Comparison of ENCODE assay signal across 22 cellular contexts in genomic region chrX:135424469-135424868, GRCh38. TPM values are rescaled to one million over a fixed set of nuclear protein-coding genes. Genes with fewer than 3 reads are reported as not detected.
DNase-seq lines count a peak whose midpoint lies in the region; ATAC-seq and TF ChIP-seq lines count a peak whose summit lies in the region.
"Had no signal": no experiment of that assay in that cellular context is flagged by ENCODE, and none has a peak within 500 bp of the region (broad histone marks: within the 10 kb centered on the region; RNA-seq: fewer than 3 reads in every experiment).

No MANE protein-coding gene starts in this region.

- no peaks in the 10 kb centered on the region for H3K36me3 Mint-ChIP-seq in activated CD4-positive, alpha-beta T cell treated with anti-CD3 and anti-CD28 coated beads, Interleukin-2, amount 10 ng/mL, durations not matched to agents 24 days and 14 days (ENCODE audit: low read depth)
- H3K36me3 Mint-ChIP-seq in activated CD4-positive, alpha-beta T cell treated with anti-CD3 and anti-CD28 coated beads, Interleukin-2, amount 10 ng/mL, durations not matched to agents 7 days and 5 days (ENCODE audit: low read depth): no peaks in the 10 kb centered on the region
- H3K36me3 Mint-ChIP-seq in nephron (ENCODE audit: low read depth): no peaks in the 10 kb centered on the region
- H3K36me3 Mint-ChIP-seq: CD14-positive monocyte; CD4-positive, alpha-beta memory T cell; CD4-positive, CD25-positive, alpha-beta regulatory T cell; CD8-positive, alpha-beta memory T cell had no signal

- ATAC-seq in HG03025 (IDR thresholded peaks at IDR 0.05; ENCODE audit: low FRiP score, unreplicated experiment): no peak
- ATAC-seq: GM12878 had no signal

- intact Hi-C loops in activated CD4-positive, alpha-beta T cell treated with anti-CD3 and anti-CD28 coated beads, Interleukin-2, amount 10 ng/mL, durations not matched to agents 24 days and 14 days (cut with micrococcal nuclease): loop anchor here (10.0 kb wide), 1 partner anchor 550 kb away; the partner anchor contains the start of gene MMGT1

- peaks cover 7% of the 10 kb centered on the region for H3K4me1 Mint-ChIP-seq in activated CD4-positive, alpha-beta T cell treated with anti-CD3 and anti-CD28 coated beads, Interleukin-2, amount 10 ng/mL, durations not matched to agents 24 days and 14 days
- peaks cover 7% of the 10 kb centered on the region for H3K4me1 Mint-ChIP-seq in activated CD4-positive, alpha-beta T cell treated with anti-CD3 and anti-CD28 coated beads, Interleukin-2, amount 10 ng/mL, durations not matched to agents 7 days and 5 days
- peaks cover 8% of the 10 kb centered on the region for H3K4me1 Mint-ChIP-seq in nephron

- CTCF ChIA-PET in activated CD4-positive, alpha-beta T cell treated with anti-CD3 and anti-CD28 coated beads, Interleukin-2, amount 10 ng/mL, durations not matched to agents 7 days and 5 days (lab: Charles Lee): interaction anchor here (1.3 kb wide), 1 partner anchor 9 kb away, joined by 3 read pairs; no protein-coding TSS in a partner anchor

- TF ChIP-seq CTCF in nephron (IDR thresholded peaks at IDR 0.05; ENCODE audit: unreplicated experiment in 3 of 3): no peak

- H3K27ac Mint-ChIP-seq in activated CD4-positive, alpha-beta T cell treated with anti-CD3 and anti-CD28 coated beads, Interleukin-2, amount 10 ng/mL, durations not matched to agents 24 days and 14 days: no peak overlapping the region
- H3K27ac Mint-ChIP-seq in activated CD4-positive, alpha-beta T cell treated with anti-CD3 and anti-CD28 coated beads, Interleukin-2, amount 10 ng/mL, durations not matched to agents 7 days and 5 days: no peak overlapping the region
- H3K27ac Mint-ChIP-seq in nephron: no peak overlapping the region
- H3K27ac Mint-ChIP-seq: CD14-positive monocyte; CD4-positive, alpha-beta memory T cell; CD4-positive, CD25-positive, alpha-beta regulatory T cell had no signal

- POLR2A ChIA-PET in activated CD4-positive, alpha-beta T cell treated with anti-CD3 and anti-CD28 coated beads, Interleukin-2, amount 10 ng/mL, durations not matched to agents 7 days and 5 days (lab: Charles Lee): no interaction called here

- peak; percentile 51 for DNase-seq in activated CD4-positive, alpha-beta T cell treated with anti-CD3 and anti-CD28 coated beads, Interleukin-2, amount 10 ng/mL, durations not matched to agents 24 days and 14 days
- no peak for DNase-seq in activated CD4-positive, alpha-beta T cell treated with anti-CD3 and anti-CD28 coated beads, Interleukin-2, amount 10 ng/mL, durations not matched to agents 7 days and 5 days
- no peak for DNase-seq in NOMO-1 (lab: John Stamatoyannopoulos, UW; ENCODE audit: unreplicated experiment in 2 of 2)
- DNase-seq: 8988T; ACHN; BE2C; C1 segment of cervical spinal cord; CD4-positive, alpha-beta memory T cell; CD4-positive, CD25-positive, alpha-beta regulatory T cell; CD8-positive, alpha-beta memory T cell; COR-L47; DMS153; DMS53; DMS79; DND-41; EL; GDM1 had no signal

- no peak overlapping the region for H3K4me3 Mint-ChIP-seq in activated CD4-positive, alpha-beta T cell treated with anti-CD3 and anti-CD28 coated beads, Interleukin-2, amount 10 ng/mL, durations not matched to agents 24 days and 14 days
- H3K4me3 Mint-ChIP-seq in activated CD4-positive, alpha-beta T cell treated with anti-CD3 and anti-CD28 coated beads, Interleukin-2, amount 10 ng/mL, durations not matched to agents 7 days and 5 days: no peak overlapping the region
- peak overlapping the region; percentile 27 to 30 (median 30) for H3K4me3 Mint-ChIP-seq in nephron
- H3K4me3 Mint-ChIP-seq: CD14-positive monocyte; CD4-positive, CD25-positive, alpha-beta regulatory T cell had no signal

- no peaks in the 10 kb centered on the region for H3K9me3 Mint-ChIP-seq in activated CD4-positive, alpha-beta T cell treated with anti-CD3 and anti-CD28 coated beads, Interleukin-2, amount 10 ng/mL, durations not matched to agents 24 days and 14 days
- no peaks in the 10 kb centered on the region for H3K9me3 Mint-ChIP-seq in activated CD4-positive, alpha-beta T cell treated with anti-CD3 and anti-CD28 coated beads, Interleukin-2, amount 10 ng/mL, durations not matched to agents 7 days and 5 days
- peaks cover 12% of the 10 kb centered on the region for H3K9me3 Mint-ChIP-seq in nephron
- H3K9me3 Mint-ChIP-seq: CD8-positive, alpha-beta memory T cell had no signal

- H3K27me3 Mint-ChIP-seq in activated CD4-positive, alpha-beta T cell treated with anti-CD3 and anti-CD28 coated beads, Interleukin-2, amount 10 ng/mL, durations not matched to agents 24 days and 14 days: peaks cover 11% of the 10 kb centered on the region
- peaks cover 11% of the 10 kb centered on the region for H3K27me3 Mint-ChIP-seq in activated CD4-positive, alpha-beta T cell treated with anti-CD3 and anti-CD28 coated beads, Interleukin-2, amount 10 ng/mL, durations not matched to agents 7 days and 5 days
- peaks cover 4% of the 10 kb centered on the region for H3K27me3 Mint-ChIP-seq in nephron (ENCODE audit: low read depth)
- H3K27me3 Mint-ChIP-seq: CD4-positive, alpha-beta memory T cell had no signal

RNA-seq across cellular contexts. Expression of gene SMIM10L2A, which starts 2.7 kb away (rescaled TPM):
- total RNA-seq in activated CD4-positive, alpha-beta T cell treated with anti-CD3 and anti-CD28 coated beads, Interleukin-2, amount 10 ng/mL, durations not matched to agents 24 days and 14 days: 1.2 and 1.3 TPM in 2 replicates
- total RNA-seq in activated CD4-positive, alpha-beta T cell treated with anti-CD3 and anti-CD28 coated beads, Interleukin-2, amount 10 ng/mL, durations not matched to agents 7 days and 5 days: under 1 TPM; 0.56 to 0.60 TPM
- total RNA-seq: G401 had no signal

Comparison
In these comparisons a context has a peak if more than half of its experiments do, and no peak if none do; other contexts are left out.
1. H3K4me3 Mint-ChIP-seq: peak in nephron (3 of 3); none in activated CD4-positive, alpha-beta T cell treated with anti-CD3 and anti-CD28 coated beads, Interleukin-2, amount 10 ng/mL, durations not matched to agents 24 days and 14 days (single experiment) and activated CD4-positive, alpha-beta T cell treated with anti-CD3 and anti-CD28 coated beads, Interleukin-2, amount 10 ng/mL, durations not matched to agents 7 days and 5 days (single experiment).